Comparison of ENCODE assay signal across 9 cellular contexts in the genomic region with DNA sequence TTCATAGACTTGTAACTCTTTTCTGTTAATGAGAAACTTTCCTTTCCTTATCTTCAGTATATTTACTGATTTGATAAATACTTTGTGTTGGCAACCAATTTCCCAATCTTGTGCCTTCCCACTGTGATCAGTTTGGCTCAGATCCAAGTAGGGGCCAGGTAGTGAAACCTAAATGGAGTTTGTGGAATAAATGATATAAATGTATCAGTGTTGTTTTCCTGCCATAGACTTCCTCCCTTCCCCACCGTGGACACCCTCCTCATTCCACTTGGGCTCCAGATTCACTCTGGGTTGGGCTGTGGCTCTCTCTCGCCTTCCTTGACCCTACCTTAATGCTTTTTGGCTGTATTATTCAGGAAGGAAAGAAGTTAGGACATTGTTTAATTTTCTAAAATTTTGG. TPM values are rescaled to one million over a fixed set of nuclear protein-coding genes. Genes with fewer than 3 reads are reported as not detected.
A peak's percentile ranks its signal among the peaks of the same experiment; 100 is the strongest.
DNase-seq lines count a peak whose midpoint lies in the region; ATAC-seq, FAIRE-seq and TF ChIP-seq lines count a peak whose summit lies in the region.
"Had no signal": no experiment of that assay in that cellular context is flagged by ENCODE, and none has a peak within 500 bp of the region (broad histone marks: within the 10 kb centered on the region; RNA-seq: fewer than 3 reads in every experiment).

No MANE protein-coding gene starts in this region.

- H2AFZ ChIP-seq in H1 (ENCODE audit: low read length) (no peak overlapping the region), osteoblast (ENCODE audit: low read length) (no peak overlapping the region)

- no peak overlapping the region for H2BK5ac ChIP-seq in H1 (ENCODE audit: low read depth, low read length)

- H3K4me3 ChIP-seq in MG63: peak overlapping the region; percentile 68; the same call in 1 of the 2 replicates
- peak overlapping the region in 3 of 4 experiments; percentile 93 to 96 (median 94); a peak in 3 of 8 replicates for H3K4me3 ChIP-seq in H1 (ENCODE audit: extremely low read depth in 1 of 4, insufficient read depth in 2 of 4, low read depth in 3 of 4, low read length in 4 of 4)
- H3K4me3 ChIP-seq in osteoblast (ENCODE audit: insufficient read depth, low read length): no peak overlapping the region
- peak overlapping the region in 2 of 4 donors; percentile 66 to 88 for H3K4me3 ChIP-seq in upper lobe of left lung
- no peak overlapping the region for H3K4me3 ChIP-seq in small intestine (ENCODE audit: low read depth in 1 of 2, low read length in 2 of 2)

- no peak overlapping the region for H3K56ac ChIP-seq in H1 (replicated peaks; ENCODE audit: insufficient read length, low read depth, low read length)

- H3K14ac ChIP-seq in H1 (ENCODE audit: insufficient read length): no peak overlapping the region

- H3K9ac ChIP-seq in H1 (replicated peaks in 1 of 4; ENCODE audit: extremely low read depth in 1 of 4, low read depth in 3 of 4, low read length in 3 of 4): no peak overlapping the region; a peak in 1 of 7 replicates

- TF ChIP-seq POLR2A in H1 (IDR thresholded peaks at IDR 0.05; ENCODE audit: control extremely low read depth in 1 of 2, low read depth in 2 of 2, low read length in 2 of 2) (no peak), upper lobe of left lung (IDR thresholded peaks at IDR 0.05) (no peak)

- H3K36me3 ChIP-seq in MG63 (no peaks in the 10 kb centered on the region), H1 (ENCODE audit: control insufficient read depth in 2 of 4, insufficient read depth in 4 of 4, low read length in 3 of 4) (no peaks in the 10 kb centered on the region), osteoblast (ENCODE audit: insufficient read depth, low read length) (no peaks in the 10 kb centered on the region), upper lobe of left lung (no peaks in the 10 kb centered on the region), small intestine (ENCODE audit: control insufficient read depth in 2 of 2, insufficient read depth in 2 of 2, low read length in 2 of 2) (no peaks in the 10 kb centered on the region)

- no peak overlapping the region for H2BK15ac ChIP-seq in H1 (ENCODE audit: low read length)

- H3K79me2 ChIP-seq in H1 (ENCODE audit: control insufficient read depth in 1 of 2, insufficient read depth in 2 of 2, low read length in 2 of 2) (peaks cover 0 to 38% of the 10 kb centered on the region in 2 experiments; a peak in 3 of 4 replicates), osteoblast (ENCODE audit: insufficient read depth, low read length) (peaks cover 46% of the 10 kb centered on the region)

- peak; percentile 9 for DNase-seq in Daoy (ENCODE audit: low read depth)
- no peak for DNase-seq in MG63
- no peak for DNase-seq in H1 (ENCODE audit: low read depth in 1 of 2, low spot score in 2 of 2)
- DNase-seq in osteoblast (ENCODE audit: insufficient read length, low spot score, missing footprints): no peak
- DNase-seq in upper lobe of left lung: no peak
- DNase-seq in activated CD4-positive, CD25-positive, alpha-beta regulatory T cell treated with anti-CD3 and anti-CD28 coated beads, Interleukin-2, amount 50 U/mL, for 72 hours: no peak
- DNase-seq in small intestine: no peak
- DNase-seq: hypothalamus; stimulated activated CD4-positive, alpha-beta T cell treated with anti-CD3 and anti-CD28 coated beads, Interleukin-4, amount 100 ng/mL, for 4 hours had no signal

- H3K79me1 ChIP-seq in H1 (ENCODE audit: low read depth, low read length): no peaks in the 10 kb centered on the region; the same call in 1 of the 2 replicates

- FAIRE-seq in H1 (lab: Jason Lieb, UNC): no peak
- FAIRE-seq in small intestine (lab: Jason Lieb, UNC): no peak

- no peak overlapping the region for H3K27ac ChIP-seq in H1 (ENCODE audit: low read depth, low read length)
- H3K27ac ChIP-seq in osteoblast (ENCODE audit: low read depth, low read length): no peak overlapping the region
- peak overlapping the region in 2 of 4 donors; percentile 18 to 73 for H3K27ac ChIP-seq in upper lobe of left lung
- H3K27ac ChIP-seq in small intestine (ENCODE audit: low read depth in 1 of 2, low read length in 1 of 2): no peak overlapping the region

- CTCF ChIA-PET in H1 (lab: Charles Lee; ENCODE audit: partially characterized antibody): interaction anchor here (0.6 kb wide), 1 partner anchor 210 kb away, joined by 3 read pairs; a partner anchor contains a TSS

- no peak overlapping the region for H2AK5ac ChIP-seq in H1 (ENCODE audit: low read depth, low read length)

- H2BK120ac ChIP-seq in H1 (replicated peaks; ENCODE audit: low read depth, low read length): no peak overlapping the region

- no peak overlapping the region for H3K4ac ChIP-seq in H1 (replicated peaks; ENCODE audit: insufficient read length, low read depth, low read length)

- H4K20me1 ChIP-seq in H1 (replicated peaks in 1 of 2; ENCODE audit: control insufficient read depth in 1 of 2, insufficient read depth in 2 of 2, low read length in 2 of 2) (peaks cover 0 to 5% of the 10 kb centered on the region in 2 experiments), osteoblast (ENCODE audit: insufficient read depth, low read length) (peaks cover 4% of the 10 kb centered on the region)

- H3K27me3 ChIP-seq in MG63: no peaks in the 10 kb centered on the region
- no peaks in the 10 kb centered on the region for H3K27me3 ChIP-seq in H1 (replicated peaks in 1 of 4; ENCODE audit: control insufficient read depth in 3 of 4, extremely low read depth in 1 of 4, insufficient read depth in 3 of 4, low read length in 3 of 4)
- H3K27me3 ChIP-seq in osteoblast (ENCODE audit: insufficient read depth, low read length): peaks cover 10% of the 10 kb centered on the region
- H3K27me3 ChIP-seq in upper lobe of left lung: no peaks in the 10 kb centered on the region
- H3K27me3 ChIP-seq in small intestine (ENCODE audit: control insufficient read depth in 2 of 2, insufficient read depth in 2 of 2, low read length in 2 of 2): no peaks in the 10 kb centered on the region

- H4K91ac ChIP-seq in H1 (replicated peaks; ENCODE audit: insufficient read length, low read length): no peak overlapping the region

- H3K9me3 ChIP-seq in MG63 (no peaks in the 10 kb centered on the region), H1 (ENCODE audit: insufficient read depth in 2 of 2, low read depth in 1 of 2, low read length in 1 of 2) (peaks cover 0 to 3% of the 10 kb centered on the region in 2 experiments; a peak in 1 of 4 replicates), osteoblast (ENCODE audit: low read depth, low read length) (no peaks in the 10 kb centered on the region), upper lobe of left lung (no peaks in the 10 kb centered on the region), small intestine (ENCODE audit: control insufficient read depth, low read depth) (no peaks in the 10 kb centered on the region)

- H3K23me2 ChIP-seq in H1 (ENCODE audit: low read depth, low read length): peaks cover 3% of the 10 kb centered on the region; the same call in 1 of the 2 replicates

- WGBS in H1 (ENCODE audit: extremely low coverage in 1 of 2, insufficient coverage in 1 of 2, insufficient read length in 1 of 2, insufficient replicate concordance in 2 of 2, low coverage in 1 of 2, low lambda C conversion rate in 2 of 2, missing lambda C conversion rate in 1 of 2), 2 experiments: 71% methylated on average over 2 of the region's 2 CpGs; no CpG with 5 or more reads in 1 of the 2 experiments
- WGBS in upper lobe of left lung, 2 donors: 51 to 53% methylated on average over 2 of the region's 2 CpGs
- WGBS in small intestine, 3 donors: 55 to 68% (median 56%) methylated on average over 2 of the region's 2 CpGs

- ATAC-seq in upper lobe of left lung (ENCODE audit: low FRiP score in 2 of 2): no peak

- no peak overlapping the region for H4K5ac ChIP-seq in H1 (ENCODE audit: insufficient read length, low read depth, low read length)

- H3K4me1 ChIP-seq in H1 (replicated peaks in 1 of 4; ENCODE audit: control insufficient read depth in 3 of 4, insufficient read depth in 4 of 4, low read length in 3 of 4): peaks cover 0 to 6% (median 2%) of the 10 kb centered on the region in 4 experiments; a peak in 3 of 7 replicates
- H3K4me1 ChIP-seq in osteoblast (ENCODE audit: insufficient read depth, low read length): peaks cover 30% of the 10 kb centered on the region
- peaks cover 24 to 32% (median 27%) of the 10 kb centered on the region in 4 donors for H3K4me1 ChIP-seq in upper lobe of left lung
- peaks cover 2 to 6% of the 10 kb centered on the region in 2 donors for H3K4me1 ChIP-seq in small intestine (ENCODE audit: control insufficient read depth in 2 of 2, insufficient read depth in 1 of 2, low read depth in 1 of 2, low read length in 1 of 2)

- H3K4me2 ChIP-seq in H1 (ENCODE audit: insufficient read depth in 1 of 2, low read depth in 2 of 2, low read length in 2 of 2) (peak overlapping the region; percentile 66 to 70), osteoblast (ENCODE audit: insufficient read depth, low read length) (peak overlapping the region; percentile 91)

- TF ChIP-seq EP300 in H1 (IDR thresholded peaks at IDR 0.05; ENCODE audit: borderline replicate concordance in 1 of 2, low read depth in 2 of 2, low read length in 2 of 2) (no peak), upper lobe of left lung (IDR thresholded peaks at IDR 0.05) (no peak)

- H2BK12ac ChIP-seq in H1 (ENCODE audit: low read depth, low read length): no peak overlapping the region

- H2BK20ac ChIP-seq in H1 (ENCODE audit: low read length): no peak overlapping the region

- H3K18ac ChIP-seq in H1 (ENCODE audit: extremely low read depth, low read length): no peak overlapping the region

- no peak overlapping the region for H3K23ac ChIP-seq in H1 (ENCODE audit: insufficient read length)

- TF ChIP-seq RAD21 in H1 (IDR thresholded peaks at IDR 0.05 in 1 of 2, conservative IDR thresholded peaks at IDR 0.05 in 1 of 2; ENCODE audit: low read depth in 2 of 2, low read length in 2 of 2): no peak

- no peak overlapping the region for H4K8ac ChIP-seq in H1 (ENCODE audit: extremely low read depth, insufficient read depth, low read length)

- POLR2A ChIA-PET in H1 (lab: Charles Lee; ENCODE audit: partially characterized antibody): interaction anchor here (1.1 to 2.7 kb wide), 5 partner anchors 13 to 537 kb away, joined by 3 to 20 read pairs (median 8); a partner anchor contains a TSS

- TF ChIP-seq CTCF in H1 (IDR thresholded peaks at IDR 0.05; ENCODE audit: control extremely low read depth in 1 of 3, insufficient read depth in 1 of 3, low read depth in 1 of 3, low read length in 3 of 3) (no peak), osteoblast (IDR thresholded peaks at IDR 0.05; ENCODE audit: extremely low read depth, low read depth, low read length) (no peak), upper lobe of left lung (IDR thresholded peaks at IDR 0.05) (no peak)

RNA-seq across cellular contexts. Expression of a gene that starts 1.3 kb away (rescaled TPM):
- total RNA-seq in Daoy (2014; rRNA removed; shearing (Covaris generic)): 2.5 and 5.3 TPM in 2 replicates
- total RNA-seq in MG63 (2014; rRNA removed; shearing (Covaris generic); ENCODE audit: low replicate concordance): 0.39 and 1.5 TPM in 2 replicates
- total RNA-seq in H1 (2021; fragmentation: NEBNext Ultra II Directional; extraction: Animal tissue kit (Norgen Biotek cat#: 25700)): 9.2 and 9.8 TPM in 2 replicates
- polyA plus RNA-seq in H1 (2011; rRNA removed) (2.7 TPM in 2 replicates), small intestine (1 to 10 TPM; 1.1 to 2.2 (median 1.5) TPM)
- 3.4 TPM for polyA plus RNA-seq in H1 (2011; cell fraction: cytosol; rRNA removed)
- 2.5 TPM for polyA plus RNA-seq in H1 (2011; cell fraction: nucleus; rRNA removed)
- 5.1 to 6.0 TPM (median 5.4 TPM) in 4 replicates for polyA plus RNA-seq in H1 (2012, experiment 1 of 2)
- 1.6 TPM for polyA plus RNA-seq in H1 (2012, experiment 2 of 2)
- polyA plus RNA-seq in H1 (2013, experiment 1 of 2): 3.7 TPM
- polyA plus RNA-seq in H1 (2013, experiment 2 of 2): 3.6 TPM
- 3.8 and 5.1 TPM in 2 replicates for polyA minus RNA-seq in H1 (2011; rRNA and poly(A)+ RNA removed)
- polyA minus RNA-seq in H1 (2011; cell fraction: cytosol; rRNA and poly(A)+ RNA removed): 2.9 TPM
- polyA minus RNA-seq in H1 (2011; cell fraction: nucleus; rRNA and poly(A)+ RNA removed): 4.7 TPM
- total RNA-seq in osteoblast (2.9 and 3.5 TPM in 2 replicates), upper lobe of left lung (10 to 100 TPM in 1 of 6 donors, 1 to 10 TPM in 5; 2.6 to 10.5 (median 5.6) TPM)

RNA-seq across cellular contexts. Expression of a gene that starts 15.1 kb away (rescaled TPM):
- total RNA-seq in Daoy (2014; rRNA removed; shearing (Covaris generic)): 27.6 and 36.1 TPM in 2 replicates
- total RNA-seq in MG63 (2014; rRNA removed; shearing (Covaris generic); ENCODE audit: low replicate concordance): 26.2 and 34.9 TPM in 2 replicates
- total RNA-seq in H1 (2021; fragmentation: NEBNext Ultra II Directional; extraction: Animal tissue kit (Norgen Biotek cat#: 25700)): 7.0 and 8.8 TPM in 2 replicates
- 1.2 and 1.9 TPM in 2 replicates for polyA plus RNA-seq in H1 (2011; rRNA removed)
- polyA plus RNA-seq in H1 (2011; cell fraction: cytosol; rRNA removed): 3.6 TPM
- polyA plus RNA-seq in H1 (2011; cell fraction: nucleus; rRNA removed): 3.8 TPM
- 4.4 to 8.0 TPM (median 6.2 TPM) in 4 replicates for polyA plus RNA-seq in H1 (2012, experiment 1 of 2)
- 0.67 TPM for polyA plus RNA-seq in H1 (2012, experiment 2 of 2)
- polyA plus RNA-seq in H1 (2013, experiment 1 of 2): 4.4 TPM
- 3.3 TPM for polyA plus RNA-seq in H1 (2013, experiment 2 of 2)
- polyA minus RNA-seq in H1 (2011; rRNA and poly(A)+ RNA removed): 13.2 and 13.8 TPM in 2 replicates
- polyA minus RNA-seq in H1 (2011; cell fraction: cytosol; rRNA and poly(A)+ RNA removed): 3.4 TPM
- polyA minus RNA-seq in H1 (2011; cell fraction: nucleus; rRNA and poly(A)+ RNA removed): 6.1 TPM
- 16.5 and 19.9 TPM in 2 replicates for total RNA-seq in osteoblast
- 10 to 100 TPM; 11.5 to 33.5 (median 18.6) TPM for total RNA-seq in upper lobe of left lung
- 1 to 10 TPM; 1.3 to 5.1 (median 4.6) TPM for polyA plus RNA-seq in small intestine

RNA-seq across cellular contexts. Expression of a gene that starts 48.5 kb away (rescaled TPM):
- total RNA-seq in Daoy (2014; rRNA removed; shearing (Covaris generic)): 8.1 and 8.5 TPM in 2 replicates
- 0.64 and 0.95 TPM in 2 replicates for total RNA-seq in MG63 (2014; rRNA removed; shearing (Covaris generic); ENCODE audit: low replicate concordance)
- 8.6 and 9.6 TPM in 2 replicates for total RNA-seq in H1 (2021; fragmentation: NEBNext Ultra II Directional; extraction: Animal tissue kit (Norgen Biotek cat#: 25700))
- polyA plus RNA-seq in H1 (2011; rRNA removed): 2.0 and 2.2 TPM in 2 replicates
- 3.3 TPM for polyA plus RNA-seq in H1 (2011; cell fraction: cytosol; rRNA removed)
- 3.3 TPM for polyA plus RNA-seq in H1 (2011; cell fraction: nucleus; rRNA removed)
- polyA plus RNA-seq in H1 (2012, experiment 1 of 2): 3.3 to 5.7 TPM (median 4.3 TPM) in 4 replicates
- 0.43 TPM for polyA plus RNA-seq in H1 (2012, experiment 2 of 2)
- polyA plus RNA-seq in H1 (2013, experiment 1 of 2): 4.2 TPM
- 4.2 TPM for polyA plus RNA-seq in H1 (2013, experiment 2 of 2)
- 8.4 and 12.5 TPM in 2 replicates for polyA minus RNA-seq in H1 (2011; rRNA and poly(A)+ RNA removed)
- 5.0 TPM for polyA minus RNA-seq in H1 (2011; cell fraction: cytosol; rRNA and poly(A)+ RNA removed)
- 14.5 TPM for polyA minus RNA-seq in H1 (2011; cell fraction: nucleus; rRNA and poly(A)+ RNA removed)
- 8.3 and 10.1 TPM in 2 replicates for total RNA-seq in osteoblast
- total RNA-seq in upper lobe of left lung: 10 to 100 TPM in 1 of 6 donors, 1 to 10 TPM in 5; 2.6 to 10.5 (median 5.3) TPM
- 1 to 10 TPM; 1.6 to 2.0 (median 2.0) TPM for polyA plus RNA-seq in small intestine

Comparison
In these comparisons a context has a peak if more than half of its experiments do, and no peak if none do; other contexts are left out.
1. H3K4me3 ChIP-seq: peak in MG63 (single experiment) and H1 (3 of 4); none in osteoblast (single experiment) and small intestine (0 of 2).